In genomic region chr6:37624606-37625574, GRCh38 we compare ENCODE assay signal across 10 cellular contexts.
A peak's percentile ranks its signal among the peaks of the same experiment; 100 is the strongest.
DNase-seq lines count a peak whose midpoint lies in the region; ATAC-seq, FAIRE-seq and TF ChIP-seq lines count a peak whose summit lies in the region.
"Had no signal": no experiment of that assay in that cellular context is flagged by ENCODE, and none has a peak within 500 bp of the region (broad histone marks: within the 10 kb centered on the region; RNA-seq: fewer than 3 reads in every experiment).

No MANE protein-coding gene starts in this region.

- no peak overlapping the region for H3K27ac ChIP-seq in kidney (ENCODE audit: low read depth in 2 of 2, low read length in 2 of 2)
- no peak overlapping the region for H3K27ac ChIP-seq in upper lobe of right lung

- H3K27me3 Mint-ChIP-seq in activated naive CD8-positive, alpha-beta T cell treated with anti-CD3 and anti-CD28 coated beads, Interleukin-2, amount 50 U/mL, for 24 hours: peaks cover 19% of the 10 kb centered on the region

- H3K36me3 Mint-ChIP-seq in activated naive CD8-positive, alpha-beta T cell treated with anti-CD3 and anti-CD28 coated beads, Interleukin-2, amount 50 U/mL, for 24 hours (ENCODE audit: low read depth): no peaks in the 10 kb centered on the region
- H3K36me3 Mint-ChIP-seq: activated naive CD4-positive, alpha-beta T cell treated with anti-CD3 and anti-CD28 coated beads, Interleukin-2, amount 50 U/mL, for 24 hours had no signal

- H3K4me3 ChIP-seq in kidney (ENCODE audit: low read length in 2 of 2): peak overlapping the region in 1 of 2 donors; percentile 24
- peak overlapping the region; percentile 16 for H3K4me3 ChIP-seq in upper lobe of right lung
- H3K4me3 ChIP-seq: HAP-1 had no signal

- TF ChIP-seq CTCF in kidney (IDR thresholded peaks at IDR 0.05; ENCODE audit: borderline replicate concordance, extremely low read depth, insufficient read depth): no peak
- TF ChIP-seq CTCF in upper lobe of right lung (IDR thresholded peaks at IDR 0.05): no peak

- H3K27ac Mint-ChIP-seq in activated naive CD8-positive, alpha-beta T cell treated with anti-CD3 and anti-CD28 coated beads, Interleukin-2, amount 50 U/mL, for 24 hours: no peak overlapping the region
- H3K27ac Mint-ChIP-seq: activated naive CD4-positive, alpha-beta T cell treated with anti-CD3 and anti-CD28 coated beads, Interleukin-2, amount 50 U/mL, for 24 hours had no signal

- peak; percentile 48 for DNase-seq in COLO668 (lab: John Stamatoyannopoulos, UW; ENCODE audit: unreplicated experiment)
- peak; percentile 62 for DNase-seq in M059J (ENCODE audit: low read depth)
- peak; percentile 14 for DNase-seq in activated naive CD8-positive, alpha-beta T cell treated with anti-CD3 and anti-CD28 coated beads, Interleukin-2, amount 50 U/mL, for 24 hours
- DNase-seq in kidney: peak; percentile 91
- peak; percentile 89 for DNase-seq in upper lobe of right lung
- DNase-seq in Kasumi-1 (lab: John Stamatoyannopoulos, UW): no peak
- DNase-seq in SW 1271 (lab: John Stamatoyannopoulos, UW): no peak

- peak; percentile 27 for ATAC-seq in activated naive CD8-positive, alpha-beta T cell treated with anti-CD3 and anti-CD28 coated beads, Interleukin-2, amount 50 U/mL, for 24 hours
- ATAC-seq in upper lobe of right lung (peak; percentile 87), GM18502 (IDR thresholded peaks at IDR 0.05; ENCODE audit: poor library complexity, unreplicated experiment) (no peak)

- H3K27me3 ChIP-seq in upper lobe of right lung: peaks cover 12% of the 10 kb centered on the region

- H3K4me1 ChIP-seq in kidney (ENCODE audit: control insufficient read depth in 1 of 2, insufficient read depth in 1 of 2, low read depth in 1 of 2, low read length in 2 of 2) (peaks cover 0 to 3% of the 10 kb centered on the region in 2 donors), upper lobe of right lung (peaks cover 4% of the 10 kb centered on the region)
- H3K4me1 ChIP-seq: HAP-1 had no signal

- H3K9me3 ChIP-seq in kidney (ENCODE audit: control insufficient read depth in 1 of 2, low read length in 2 of 2): no peaks in the 10 kb centered on the region
- no peaks in the 10 kb centered on the region for H3K9me3 ChIP-seq in upper lobe of right lung
- H3K9me3 ChIP-seq: HAP-1 had no signal

- no peak for FAIRE-seq in kidney (lab: Jason Lieb, UNC)

- H3K4me3 Mint-ChIP-seq in activated naive CD8-positive, alpha-beta T cell treated with anti-CD3 and anti-CD28 coated beads, Interleukin-2, amount 50 U/mL, for 24 hours: no peak overlapping the region

- no peaks in the 10 kb centered on the region for H3K9me3 Mint-ChIP-seq in activated naive CD8-positive, alpha-beta T cell treated with anti-CD3 and anti-CD28 coated beads, Interleukin-2, amount 50 U/mL, for 24 hours
- H3K9me3 Mint-ChIP-seq: activated naive CD4-positive, alpha-beta T cell treated with anti-CD3 and anti-CD28 coated beads, Interleukin-2, amount 50 U/mL, for 24 hours had no signal

- intact Hi-C loops in kidney (cut with DNase I): no loop called here
- intact Hi-C loops in upper lobe of right lung (cut with DNase I): no loop called here

- H3K4me1 Mint-ChIP-seq in activated naive CD8-positive, alpha-beta T cell treated with anti-CD3 and anti-CD28 coated beads, Interleukin-2, amount 50 U/mL, for 24 hours: peaks cover 16% of the 10 kb centered on the region

- H3K36me3 ChIP-seq in kidney (ENCODE audit: control insufficient read depth in 1 of 2, insufficient read depth in 2 of 2, low read length in 2 of 2) (no peaks in the 10 kb centered on the region), upper lobe of right lung (no peaks in the 10 kb centered on the region)
- H3K36me3 ChIP-seq: HAP-1 had no signal

- H3K9ac ChIP-seq in kidney (ENCODE audit: low read length in 2 of 2): no peak overlapping the region

Comparison
In these comparisons a context has a peak if more than half of its experiments do, and no peak if none do; other contexts are left out.
1. DNase-seq: peak in COLO668 (single experiment), M059J (single experiment), activated naive CD8-positive, alpha-beta T cell treated with anti-CD3 and anti-CD28 coated beads, Interleukin-2, amount 50 U/mL, for 24 hours (single experiment), kidney (single experiment) and upper lobe of right lung (single experiment); none in Kasumi-1 (0 of 2) and SW 1271 (0 of 2).